Comparison of ENCODE assay signal across 10 cellular contexts in genomic region chr11:67248653-67249052, GRCh38. TPM values are rescaled to one million over a fixed set of nuclear protein-coding genes. Genes with fewer than 3 reads are reported as not detected.
DNase-seq lines count a peak whose midpoint lies in the region; ATAC-seq and TF ChIP-seq lines count a peak whose summit lies in the region.
"Had no signal": no experiment of that assay in that cellular context is flagged by ENCODE, and none has a peak within 500 bp of the region (broad histone marks: within the 10 kb centered on the region; RNA-seq: fewer than 3 reads in every experiment).

No MANE protein-coding gene starts in this region.

- TF ChIP-seq POLR2A in heart left ventricle (IDR thresholded peaks at IDR 0.05) (no peak), body of pancreas (IDR thresholded peaks at IDR 0.05) (no peak)

- H4K20me1 ChIP-seq in GM23248 (ENCODE audit: insufficient read depth): no peaks in the 10 kb centered on the region

- H3K36me3 ChIP-seq in GM23248 (ENCODE audit: low read depth) (peaks cover 86% of the 10 kb centered on the region), heart left ventricle (peaks cover 0 to 100% (median 99%) of the 10 kb centered on the region in 9 donors), body of pancreas (replicated peaks in 1 of 2; ENCODE audit: insufficient read depth in 1 of 2, low read depth in 2 of 2) (peaks cover 8 to 59% of the 10 kb centered on the region in 2 donors)

- no peak overlapping the region for H3K4me3 Mint-ChIP-seq in T-helper 17 cell
- H3K4me3 Mint-ChIP-seq: nephron progenitor cell had no signal

- H3K27me3 ChIP-seq in GM23248 (replicated peaks; ENCODE audit: insufficient read depth): no peaks in the 10 kb centered on the region
- H3K27me3 ChIP-seq in heart left ventricle: no peaks in the 10 kb centered on the region
- no peaks in the 10 kb centered on the region for H3K27me3 ChIP-seq in body of pancreas

- in situ Hi-C loops in GM23248 (cut with MboI): no loop called here

- intact Hi-C loops in heart left ventricle (cut with DNase I) (no loop called here), body of pancreas (cut with DNase I) (no loop called here)

- H3K27ac Mint-ChIP-seq in T-helper 17 cell: peak overlapping the region; percentile 100

- peak overlapping the region; percentile 4 for H3K4me2 ChIP-seq in GM23248 (ENCODE audit: unreplicated experiment)

- peaks cover 58% of the 10 kb centered on the region for H3F3A ChIP-seq in GM23248 (ENCODE audit: insufficient read depth)

- H3K9me2 ChIP-seq in GM23248 (ENCODE audit: insufficient read depth): no peaks in the 10 kb centered on the region

- peaks cover 41% of the 10 kb centered on the region for H3K4me1 Mint-ChIP-seq in T-helper 17 cell
- H3K4me1 Mint-ChIP-seq: nephron progenitor cell had no signal

- H3K4me3 ChIP-seq in GM23248: no peak overlapping the region
- no peak overlapping the region for H3K4me3 ChIP-seq in heart left ventricle
- H3K4me3 ChIP-seq in body of pancreas: no peak overlapping the region

- peaks cover 13% of the 10 kb centered on the region for H3K36me3 Mint-ChIP-seq in T-helper 17 cell (ENCODE audit: low read depth)

- DNase-seq in GM23248: peak; percentile 52
- no peak for DNase-seq in T-helper 17 cell
- peak in 4 of 5 donors; percentile 51 to 73 (median 58) for DNase-seq in heart left ventricle
- peak; percentile 82 for DNase-seq in renal cortical epithelial cell (ENCODE audit: low read depth)
- DNase-seq in KG1 (lab: John Stamatoyannopoulos, UW): no peak
- no peak for DNase-seq in body of pancreas
- DNase-seq: nephron progenitor cell; NK-92 treated with Interleukin-12 subunit alpha and Interleukin-12 subunit beta, amount 100 ng/mL, for 24 hours; WERI-Rb-1 had no signal

- no peaks in the 10 kb centered on the region for H3K27me3 Mint-ChIP-seq in T-helper 17 cell

- H3K9me3 ChIP-seq in GM23248 (ENCODE audit: low read depth) (no peaks in the 10 kb centered on the region), T-helper 17 cell (ENCODE audit: control insufficient read depth, low read length, poor library complexity, severe bottlenecking) (no peaks in the 10 kb centered on the region), heart left ventricle (no peaks in the 10 kb centered on the region), body of pancreas (no peaks in the 10 kb centered on the region)

- peak overlapping the region; percentile 34; the same call in 1 of the 2 replicates for H3K9ac ChIP-seq in GM23248

- H2AFZ ChIP-seq in GM23248: no peak overlapping the region

- ATAC-seq in T-helper 17 cell (no peak), heart left ventricle (peak; percentile 47 to 67 (median 60)), HG03025 (IDR thresholded peaks at IDR 0.05; ENCODE audit: low FRiP score, unreplicated experiment) (no peak), body of pancreas (no peak)

- H3K4me1 ChIP-seq in GM23248 (ENCODE audit: insufficient read depth): peaks cover 17% of the 10 kb centered on the region
- H3K4me1 ChIP-seq in heart left ventricle: peaks cover 0 to 44% (median 12%) of the 10 kb centered on the region in 12 donors
- H3K4me1 ChIP-seq in body of pancreas: no peaks in the 10 kb centered on the region

- peak overlapping the region; percentile 34; the same call in 1 of the 2 replicates for H3K27ac ChIP-seq in GM23248
- peak overlapping the region in 9 of 12 donors; percentile 8 to 64 (median 49) for H3K27ac ChIP-seq in heart left ventricle
- no peak overlapping the region for H3K27ac ChIP-seq in body of pancreas
- H3K27ac ChIP-seq: WERI-Rb-1 had no signal

- H3K79me2 ChIP-seq in GM23248 (ENCODE audit: insufficient read depth): peaks cover 76% of the 10 kb centered on the region

- TF ChIP-seq CTCF in heart left ventricle (IDR thresholded peaks at IDR 0.05): no peak
- no peak for TF ChIP-seq CTCF in body of pancreas (IDR thresholded peaks at IDR 0.05)

RNA-seq across cellular contexts. Expression of gene GRK2, which starts 17.6 kb away (rescaled TPM):
- 43.0 and 54.9 TPM in 2 replicates for total RNA-seq in GM23248 (2014; rRNA removed; shearing (Covaris generic))
- polyA plus RNA-seq in GM23248 (2016; fragmentation: Nextera tagmentation; extraction: Ambion mirVana) (6.0 and 7.8 TPM in 2 replicates), heart left ventricle (10 to 100 TPM; 55.6 to 63.8 TPM)
- total RNA-seq in T-helper 17 cell (100 to 1,000 TPM; 264 to 276 TPM), heart left ventricle (100 to 1,000 TPM in 1 of 9 donors, 10 to 100 TPM in 8; 40.1 to 107 (median 49.6) TPM), renal cortical epithelial cell (32.3 and 71.8 TPM in 2 replicates), body of pancreas (10 to 100 TPM; 27.4 to 36.3 TPM)

RNA-seq across cellular contexts. Expression of gene ANKRD13D, which starts 40.5 kb away (rescaled TPM):
- 27.6 and 42.9 TPM in 2 replicates for total RNA-seq in GM23248 (2014; rRNA removed; shearing (Covaris generic))
- polyA plus RNA-seq in GM23248 (2016; fragmentation: Nextera tagmentation; extraction: Ambion mirVana) (13.4 and 16.4 TPM in 2 replicates), heart left ventricle (10 to 100 TPM; 12.3 to 17.6 TPM)
- total RNA-seq in T-helper 17 cell (100 to 1,000 TPM; 174 to 220 TPM), heart left ventricle (10 to 100 TPM in 6 of 9 donors, 1 to 10 TPM in 3; 7.6 to 43.6 (median 12.8) TPM), renal cortical epithelial cell (29.0 and 38.9 TPM in 2 replicates), body of pancreas (10 to 100 TPM; 18.2 to 39.6 TPM)

RNA-seq across cellular contexts. Expression of gene SSH3, which starts 54.7 kb away (rescaled TPM):
- 20.1 and 41.6 TPM in 2 replicates for total RNA-seq in GM23248 (2014; rRNA removed; shearing (Covaris generic))
- polyA plus RNA-seq in GM23248 (2016; fragmentation: Nextera tagmentation; extraction: Ambion mirVana) (25.2 and 26.4 TPM in 2 replicates), heart left ventricle (1 to 10 TPM; 8.1 to 9.4 TPM)
- total RNA-seq in T-helper 17 cell (10 to 100 TPM; 12.8 to 17.8 TPM), heart left ventricle (10 to 100 TPM; 10.8 to 23.9 (median 16.8) TPM), renal cortical epithelial cell (44.1 and 70.2 TPM in 2 replicates), body of pancreas (10 to 100 TPM; 16.2 to 30.6 TPM)

Comparison
In these comparisons a context has a peak if more than half of its experiments do, and no peak if none do; other contexts are left out.
1. DNase-seq: peak in GM23248 (single experiment), heart left ventricle (4 of 5) and renal cortical epithelial cell (single experiment); none in T-helper 17 cell (0 of 3), KG1 (single experiment) and body of pancreas (0 of 4).
2. H3K27ac ChIP-seq: peak in GM23248 (single experiment) and heart left ventricle (9 of 12); none in body of pancreas (0 of 4).
3. ATAC-seq: peak in heart left ventricle (4 of 4); none in T-helper 17 cell (single experiment), HG03025 (single experiment) and body of pancreas (single experiment).